17 cellular contexts compared by ENCODE assay signal in the genomic region with DNA sequence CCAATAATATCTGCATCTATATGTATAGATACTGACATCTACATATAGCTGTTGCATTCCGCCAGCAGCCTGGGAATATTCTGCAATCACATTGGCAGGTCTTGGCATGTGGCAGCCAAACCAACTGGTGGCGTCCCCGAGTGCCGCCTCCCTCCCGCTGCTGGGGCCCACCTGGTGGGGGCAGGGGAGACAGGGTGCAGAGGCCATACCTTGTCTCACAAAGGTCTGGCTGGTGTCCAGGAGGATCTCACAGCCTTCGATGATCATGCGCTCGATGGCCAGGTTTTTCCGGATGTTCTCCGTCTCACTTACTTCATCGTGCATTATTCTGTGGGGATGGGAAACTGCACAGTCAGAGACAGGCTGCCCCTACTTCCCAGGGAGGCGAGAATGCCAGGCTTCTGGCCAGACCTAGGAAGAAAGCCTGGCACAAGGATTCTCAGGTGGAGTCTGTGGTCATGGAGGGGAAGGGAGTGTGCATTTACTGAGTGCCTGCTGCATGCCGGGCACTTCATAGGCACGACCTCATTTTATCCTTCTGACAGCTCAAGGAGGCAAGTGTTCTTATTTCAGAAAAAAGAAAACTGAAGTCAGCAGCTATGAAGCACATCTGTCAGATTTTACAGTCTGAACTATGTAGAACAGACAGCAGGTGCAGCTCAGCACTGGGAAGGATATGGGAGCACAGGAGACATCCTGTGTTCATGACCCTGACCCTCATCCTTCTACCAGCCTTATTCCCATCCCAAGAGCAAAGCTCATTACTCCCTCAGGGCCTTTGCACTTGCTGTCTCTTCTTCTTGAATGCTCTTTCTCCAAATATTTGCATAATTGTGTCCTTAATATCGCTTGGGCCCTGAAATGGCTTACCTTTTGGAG.
"Had no signal": no experiment of that assay in that cellular context is flagged by ENCODE, and none has a peak within 500 bp of the region (broad histone marks: within the 10 kb centered on the region; RNA-seq: fewer than 3 reads in every experiment).

No MANE protein-coding gene starts in this region.

- H3K36me3 ChIP-seq: esophagus squamous epithelium, transverse colon had no signal

- H3K9ac ChIP-seq: parathyroid adenoma had no signal

- H3K4me3 ChIP-seq: body of pancreas, esophagus squamous epithelium, testis, transverse colon had no signal

- H3K27me3 ChIP-seq: body of pancreas, esophagus squamous epithelium, testis, transverse colon had no signal

- H3K27ac ChIP-seq: body of pancreas, epithelial cell of prostate, esophagus squamous epithelium, parathyroid adenoma, testis, transverse colon had no signal

- H3K9me3 ChIP-seq: body of pancreas, esophagus squamous epithelium, testis, transverse colon had no signal

- H3K27ac Mint-ChIP-seq: activated B cell treated with CpG ODN at 0.5 μM for 24 hours; activated CD8-positive, alpha-beta T cell treated with anti-CD3 and anti-CD28 coated beads for 36 hours; activated naive CD4-positive, alpha-beta T cell treated with anti-CD3 and anti-CD28 coated beads, Interleukin-2, amount 50 U/mL, for 24 hours; activated T-helper 2 cell treated with anti-CD3 and anti-CD28 coated beads, Interferon-gamma antibody, Interleukin-2, Interleukin-4, amounts not matched to agents 10 μg/mL and 5 μg/mL and 100 μg/mL, durations not matched to agents 14 hours and 24 hours and 36 hours; nephron progenitor cell had no signal

- H2AFZ ChIP-seq: parathyroid adenoma had no signal

- H3K79me2 ChIP-seq: parathyroid adenoma had no signal

- DNase-seq: activated B cell treated with CpG ODN at 0.5 μM for 24 hours; activated CD4-positive, alpha-beta T cell treated with anti-CD3 and anti-CD28 coated beads, Interleukin-2, amount 50 U/mL, for 1 hour; effector CD4-positive, alpha-beta T cell; esophagus squamous epithelium; left cardiac atrium had no signal

- H3K27me3 Mint-ChIP-seq: activated B cell treated with CpG ODN at 0.5 μM for 24 hours had no signal

- ATAC-seq: body of pancreas; right cardiac atrium; stimulated activated naive CD8-positive, alpha-beta T cell treated with anti-CD3 and anti-CD28 coated beads, Interleukin-15, Interleukin-2, amounts not matched to agents 100 U/mL and 50 U/mL, for 24 hours had no signal

- H3K4me3 Mint-ChIP-seq: activated B cell treated with CpG ODN at 0.5 μM for 24 hours; activated CD8-positive, alpha-beta T cell treated with anti-CD3 and anti-CD28 coated beads for 36 hours; activated naive CD4-positive, alpha-beta T cell treated with anti-CD3 and anti-CD28 coated beads, Interleukin-2, amount 50 U/mL, for 24 hours; naive B cell; nephron progenitor cell had no signal

- H3K9me3 Mint-ChIP-seq: activated naive CD4-positive, alpha-beta T cell treated with anti-CD3 and anti-CD28 coated beads, Interleukin-2, amount 50 U/mL, for 24 hours had no signal

- H3K36me3 Mint-ChIP-seq: activated naive CD4-positive, alpha-beta T cell treated with anti-CD3 and anti-CD28 coated beads, Interleukin-2, amount 50 U/mL, for 24 hours had no signal

- H3K4me1 ChIP-seq: body of pancreas, esophagus squamous epithelium, parathyroid adenoma, testis, transverse colon had no signal

- H3K4me1 Mint-ChIP-seq: activated naive CD4-positive, alpha-beta T cell treated with anti-CD3 and anti-CD28 coated beads, Interleukin-2, amount 50 U/mL, for 24 hours; nephron progenitor cell had no signal
